8 cellular contexts compared by ENCODE assay signal in genomic region chr12:115752913-115753726, GRCh38.
DNase-seq lines count a peak whose midpoint lies in the region; ATAC-seq, FAIRE-seq and TF ChIP-seq lines count a peak whose summit lies in the region.

No MANE protein-coding gene starts in this region.

- no peaks in the 10 kb centered on the region for H3K36me3 Mint-ChIP-seq in activated CD8-positive, alpha-beta T cell treated with anti-CD3 and anti-CD28 coated beads, Interleukin-2, amount 10 ng/mL, durations not matched to agents 7 days and 5 days (ENCODE audit: low read depth)
- H3K36me3 Mint-ChIP-seq in natural killer cell, result no peaks in the 10 kb centered on the region

- TF ChIP-seq RAD21 in A549 (conservative IDR thresholded peaks at IDR 0.05 in 1 of 2, IDR thresholded peaks at IDR 0.05 in 1 of 2), result peak; percentile 92 to 94

- peak overlapping the region in 1 of 2 experiments; percentile 7; a peak in 1 of 6 replicates for H3K27ac ChIP-seq in A549

- H3K4me3 Mint-ChIP-seq in activated CD8-positive, alpha-beta T cell treated with anti-CD3 and anti-CD28 coated beads, Interleukin-2, amount 10 ng/mL, durations not matched to agents 7 days and 5 days, result no peak overlapping the region
- no peak overlapping the region for H3K4me3 Mint-ChIP-seq in natural killer cell

- TF ChIP-seq EP300 in A549 (IDR thresholded peaks at IDR 0.05), result no peak

- no peak overlapping the region for H3K4me3 ChIP-seq in A549

- H3K4me1 ChIP-seq in A549, result peaks cover 7% of the 10 kb centered on the region; the same call in 2 of the 3 replicates

- no peaks in the 10 kb centered on the region for H3K9me3 ChIP-seq in A549

- TF ChIP-seq POLR2A in A549 (IDR thresholded peaks at IDR 0.05; ENCODE audit: low read length), result no peak

- no peak overlapping the region for H3K4me2 ChIP-seq in A549

- POLR2A ChIA-PET in A549 (lab: Yijun Ruan, JAX), result interaction anchor here (1.6 kb wide), 1 partner anchor 1069 kb away, joined by 6 read pairs; the partner anchor contains the start of gene TBX3
- POLR2A ChIA-PET in activated CD8-positive, alpha-beta T cell treated with anti-CD3 and anti-CD28 coated beads, Interleukin-2, amount 10 ng/mL, durations not matched to agents 7 days and 5 days (lab: Charles Lee), result no interaction called here

- DNase-seq in A549 (ENCODE audit: low read depth in 1 of 2, low spot score in 1 of 2) (peak; percentile 58 to 74), NCI-H1694 (lab: John Stamatoyannopoulos, UW) (peak; percentile 33), left cardiac atrium (peak; percentile 24), sciatic nerve (ENCODE audit: low spot score) (no peak), natural killer cell (no peak)
- peak; percentile 21 for DNase-seq in activated CD8-positive, alpha-beta T cell treated with anti-CD3 and anti-CD28 coated beads, Interleukin-2, amount 10 ng/mL, durations not matched to agents 7 days and 5 days

- peak; percentile 82 for TF ChIP-seq CTCF in A549 (IDR thresholded peaks at IDR 0.05)
- peak; percentile 60 for TF ChIP-seq CTCF in GM12872 (IDR thresholded peaks at IDR 0.05; ENCODE audit: insufficient read depth, low read depth, low read length)
- no peak for TF ChIP-seq CTCF in natural killer cell (IDR thresholded peaks at IDR 0.05)

- H3K27ac Mint-ChIP-seq in activated CD8-positive, alpha-beta T cell treated with anti-CD3 and anti-CD28 coated beads, Interleukin-2, amount 10 ng/mL, durations not matched to agents 7 days and 5 days, result no peak overlapping the region
- H3K27ac Mint-ChIP-seq in natural killer cell, result no peak overlapping the region

- CTCF ChIA-PET in A549 (lab: Yijun Ruan, JAX), result interaction anchor here (0.6 to 6.1 kb wide), 51 partner anchors 8 to 1772 kb away, joined by 3 to 113 read pairs (median 4); partner anchors contain the start of gene TBX3
- CTCF ChIA-PET in activated CD8-positive, alpha-beta T cell treated with anti-CD3 and anti-CD28 coated beads, Interleukin-2, amount 10 ng/mL, durations not matched to agents 7 days and 5 days (lab: Charles Lee), result interaction anchor here (0.6 to 2.2 kb wide), 3 partner anchors 165 to 1091 kb away, joined by 3 to 6 read pairs (median 3); no protein-coding TSS in a partner anchor

- peak; percentile 98 for ATAC-seq in A549
- ATAC-seq in activated CD8-positive, alpha-beta T cell treated with anti-CD3 and anti-CD28 coated beads, Interleukin-2, amount 10 ng/mL, durations not matched to agents 7 days and 5 days, result no peak
- peak; percentile 81 to 92 for ATAC-seq in left cardiac atrium
- ATAC-seq in sciatic nerve, result peak; percentile 91
- ATAC-seq in natural killer cell, result no peak
- ATAC-seq in GM18909 (IDR thresholded peaks at IDR 0.05; ENCODE audit: poor library complexity, unreplicated experiment), result no peak

- H3K9me3 Mint-ChIP-seq in activated CD8-positive, alpha-beta T cell treated with anti-CD3 and anti-CD28 coated beads, Interleukin-2, amount 10 ng/mL, durations not matched to agents 7 days and 5 days (ENCODE audit: insufficient read depth), result no peaks in the 10 kb centered on the region
- no peaks in the 10 kb centered on the region for H3K9me3 Mint-ChIP-seq in natural killer cell

- peaks cover 12% of the 10 kb centered on the region for H3K27me3 Mint-ChIP-seq in activated CD8-positive, alpha-beta T cell treated with anti-CD3 and anti-CD28 coated beads, Interleukin-2, amount 10 ng/mL, durations not matched to agents 7 days and 5 days (ENCODE audit: low read depth)
- H3K27me3 Mint-ChIP-seq in natural killer cell (ENCODE audit: low read depth in 2 of 2), result peaks cover 7 to 8% of the 10 kb centered on the region in 2 donors

- H3K4me1 Mint-ChIP-seq in activated CD8-positive, alpha-beta T cell treated with anti-CD3 and anti-CD28 coated beads, Interleukin-2, amount 10 ng/mL, durations not matched to agents 7 days and 5 days (ENCODE audit: low read depth), result no peaks in the 10 kb centered on the region
- H3K4me1 Mint-ChIP-seq in natural killer cell, result no peaks in the 10 kb centered on the region

- 53% methylated on average over 5 of the region's 5 CpGs for WGBS in A549 (ENCODE audit: missing lambda C conversion rate)

- intact Hi-C loops in left cardiac atrium (cut with DNase I) (loop anchor here in 1 of 2 donors (1.0 to 5.0 kb wide), 2 partner anchors 164 to 1091 kb away; no protein-coding TSS in a partner anchor), sciatic nerve (cut with DNase I) (loop anchor here (5.0 kb wide), 1 partner anchor 1086 kb away; no protein-coding TSS in a partner anchor), natural killer cell (cut with micrococcal nuclease) (no loop called here)

- FAIRE-seq in A549 (lab: Jason Lieb, UNC), result peak; percentile 88

TF ChIP-seq in A549, 52 proteins besides CTCF, POLR2A, EP300 and RAD21:
- TF ChIP-seq EHF (CRISPR knock-in tag; IDR thresholded peaks at IDR 0.05) (no peak), BHLHE40 (IDR thresholded peaks at IDR 0.05; ENCODE audit: low read depth, low read length) (no peak), ZNF302 (CRISPR knock-in tag; IDR thresholded peaks at IDR 0.05) (no peak), SMC3 (IDR thresholded peaks at IDR 0.05) (peak; percentile 96)
- TF ChIP-seq, protein P1, sequence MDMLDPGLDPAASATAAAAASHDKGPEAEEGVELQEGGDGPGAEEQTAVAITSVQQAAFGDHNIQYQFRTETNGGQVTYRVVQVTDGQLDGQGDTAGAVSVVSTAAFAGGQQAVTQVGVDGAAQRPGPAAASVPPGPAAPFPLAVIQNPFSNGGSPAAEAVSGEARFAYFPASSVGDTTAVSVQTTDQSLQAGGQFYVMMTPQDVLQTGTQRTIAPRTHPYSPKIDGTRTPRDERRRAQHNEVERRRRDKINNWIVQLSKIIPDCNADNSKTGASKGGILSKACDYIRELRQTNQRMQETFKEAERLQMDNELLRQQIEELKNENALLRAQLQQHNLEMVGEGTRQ (IDR thresholded peaks at IDR 0.05), result no peak

Comparison
In these comparisons a context has a peak if more than half of its experiments do, and no peak if none do; other contexts are left out.
1. ATAC-seq: peak in A549 (2 of 2), left cardiac atrium (2 of 2) and sciatic nerve (single experiment); none in activated CD8-positive, alpha-beta T cell treated with anti-CD3 and anti-CD28 coated beads, Interleukin-2, amount 10 ng/mL, durations not matched to agents 7 days and 5 days (single experiment), natural killer cell (0 of 3) and GM18909 (single experiment).
2. DNase-seq: peak in A549 (2 of 2), NCI-H1694 (single experiment), activated CD8-positive, alpha-beta T cell treated with anti-CD3 and anti-CD28 coated beads, Interleukin-2, amount 10 ng/mL, durations not matched to agents 7 days and 5 days (single experiment) and left cardiac atrium (single experiment); none in sciatic nerve (single experiment) and natural killer cell (single experiment).